ENCODE assay signal across 21 cellular contexts in the genomic region with DNA sequence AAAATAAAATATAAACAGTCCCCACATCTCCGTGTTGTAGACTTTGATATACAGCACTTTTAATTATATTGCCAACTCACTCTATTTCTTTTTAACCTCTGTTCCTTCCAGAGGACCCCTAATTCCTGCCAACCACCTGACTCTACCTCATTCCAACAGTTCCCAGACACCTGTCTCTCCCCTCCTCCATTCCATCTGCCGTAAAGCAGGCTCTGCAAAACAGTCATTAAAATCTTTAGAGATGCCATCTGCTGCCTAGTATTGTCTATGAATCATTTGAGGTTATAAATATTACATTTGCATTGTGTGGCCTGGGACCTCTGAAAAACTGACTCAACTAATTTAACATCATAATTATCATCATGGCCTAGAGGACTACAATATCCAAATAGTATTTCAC.
A peak's percentile ranks its signal among the peaks of the same experiment; 100 is the strongest.
DNase-seq lines count a peak whose midpoint lies in the region; ATAC-seq and TF ChIP-seq lines count a peak whose summit lies in the region.
"Had no signal": no experiment of that assay in that cellular context is flagged by ENCODE, and none has a peak within 500 bp of the region (broad histone marks: within the 10 kb centered on the region; RNA-seq: fewer than 3 reads in every experiment).

No MANE protein-coding gene starts in this region.

- H3K9ac ChIP-seq in HCT116 (ENCODE audit: low read length) = no peak overlapping the region
- H3K9ac ChIP-seq: BLaER1 treated with 17β-estradiol and CSF1 and Interleukin-3, amounts not matched to agents 10 nM and 100 nM had no signal

- peaks cover 43% of the 10 kb centered on the region for H3K4me1 Mint-ChIP-seq in chondrocyte (ENCODE audit: low read depth)
- no peaks in the 10 kb centered on the region for H3K4me1 Mint-ChIP-seq in CD4-positive, alpha-beta memory T cell
- H3K4me1 Mint-ChIP-seq in naive thymus-derived CD4-positive, alpha-beta T cell = no peaks in the 10 kb centered on the region
- H3K4me1 Mint-ChIP-seq: activated B cell treated with CpG ODN at 0.5 μM for 24 hours; activated naive CD4-positive, alpha-beta T cell treated with anti-CD3 and anti-CD28 coated beads, Interleukin-2, amount 50 U/mL, for 24 hours; IgD-negative memory B cell had no signal

- peak overlapping the region; percentile 11 for H2AFZ ChIP-seq in HCT116 (ENCODE audit: low read depth, low read length, poor library complexity, severe bottlenecking)

- H3K9me3 Mint-ChIP-seq in chondrocyte (ENCODE audit: low read depth) = peaks cover under 1% of the 10 kb centered on the region
- H3K9me3 Mint-ChIP-seq in CD4-positive, alpha-beta memory T cell = peaks cover 0 to 4% (median 0%) of the 10 kb centered on the region in 8 donors
- H3K9me3 Mint-ChIP-seq in naive thymus-derived CD4-positive, alpha-beta T cell = no peaks in the 10 kb centered on the region
- H3K9me3 Mint-ChIP-seq: activated B cell treated with CpG ODN at 0.5 μM for 24 hours; activated naive CD4-positive, alpha-beta T cell treated with anti-CD3 and anti-CD28 coated beads, Interleukin-2, amount 50 U/mL, for 24 hours had no signal

- no peaks in the 10 kb centered on the region for H3K27me3 ChIP-seq in HCT116 (ENCODE audit: insufficient read depth, low read length)
- no peaks in the 10 kb centered on the region for H3K27me3 ChIP-seq in CD4-positive, alpha-beta memory T cell (ENCODE audit: insufficient read depth, low read length)
- H3K27me3 ChIP-seq in naive thymus-derived CD4-positive, alpha-beta T cell (ENCODE audit: control insufficient read depth in 2 of 2, insufficient read depth in 2 of 2, low read length in 2 of 2) = no peaks in the 10 kb centered on the region
- H3K27me3 ChIP-seq: BLaER1 treated with 17β-estradiol and CSF1 and Interleukin-3, amounts not matched to agents 10 nM and 100 nM; cardiac muscle cell; dorsolateral prefrontal cortex had no signal

- CTCF ChIA-PET in HCT116 (lab: Charles Lee) = interaction anchor here (1.3 kb wide), 1 partner anchor 353 kb away, joined by 9 read pairs; no protein-coding TSS in a partner anchor
- CTCF ChIA-PET in CD4-positive, alpha-beta memory T cell (lab: Charles Lee; ENCODE audit: partially characterized antibody) = interaction anchor here (2.2 kb wide), 1 partner anchor 24 kb away, joined by 7 read pairs; no protein-coding TSS in a partner anchor
- CTCF ChIA-PET in naive thymus-derived CD4-positive, alpha-beta T cell (lab: Charles Lee) = interaction anchor here (0.6 to 0.7 kb wide), 2 partner anchors 118 to 1181 kb away, joined by 3 read pairs; no protein-coding TSS in a partner anchor

- TF ChIP-seq CTCF in HCT116 (IDR thresholded peaks at IDR 0.05 in 2 of 3, conservative IDR thresholded peaks at IDR 0.05 in 1 of 3; ENCODE audit: borderline replicate concordance in 1 of 3, insufficient read depth in 1 of 3, low read depth in 2 of 3, low read length in 2 of 3) (no peak), chondrocyte (IDR thresholded peaks at IDR 0.05) (peak; percentile 36)

- no peaks in the 10 kb centered on the region for H3K27me3 Mint-ChIP-seq in chondrocyte (ENCODE audit: low read depth)
- peaks cover 5 to 6% of the 10 kb centered on the region in 2 donors for H3K27me3 Mint-ChIP-seq in CD4-positive, alpha-beta memory T cell
- H3K27me3 Mint-ChIP-seq in naive thymus-derived CD4-positive, alpha-beta T cell = peaks cover 0 to 37% (median 17%) of the 10 kb centered on the region in 5 donors
- H3K27me3 Mint-ChIP-seq: IgD-negative memory B cell had no signal

- H3K4me3 Mint-ChIP-seq in chondrocyte (ENCODE audit: unreplicated experiment) = no peak overlapping the region
- no peak overlapping the region for H3K4me3 Mint-ChIP-seq in CD4-positive, alpha-beta memory T cell
- H3K4me3 Mint-ChIP-seq in naive thymus-derived CD4-positive, alpha-beta T cell = no peak overlapping the region
- H3K4me3 Mint-ChIP-seq: activated B cell treated with CpG ODN at 0.5 μM for 24 hours; activated naive CD4-positive, alpha-beta T cell treated with anti-CD3 and anti-CD28 coated beads, Interleukin-2, amount 50 U/mL, for 24 hours; IgD-negative memory B cell had no signal

- no peaks in the 10 kb centered on the region for H3K36me3 ChIP-seq in HCT116 (ENCODE audit: control insufficient read depth in 1 of 2, insufficient read depth in 2 of 2, low read length in 2 of 2)
- no peaks in the 10 kb centered on the region for H3K36me3 ChIP-seq in CD4-positive, alpha-beta memory T cell (ENCODE audit: insufficient read depth, low read length)
- no peaks in the 10 kb centered on the region for H3K36me3 ChIP-seq in naive thymus-derived CD4-positive, alpha-beta T cell (ENCODE audit: control insufficient read depth in 2 of 3, insufficient read depth in 3 of 3, low read length in 3 of 3)
- H3K36me3 ChIP-seq: BLaER1 treated with 17β-estradiol and CSF1 and Interleukin-3, amounts not matched to agents 10 nM and 100 nM; cardiac muscle cell; prostate gland had no signal

- BruUV-seq in HCT116 (replicated peaks; lab: Mats Ljungman, UMichigan) = no TSS peak

- no peak overlapping the region for H3K4me3 ChIP-seq in HCT116 (replicated peaks in 1 of 2; ENCODE audit: low read depth in 1 of 2, low read length in 2 of 2)
- no peak overlapping the region for H3K4me3 ChIP-seq in CD4-positive, alpha-beta memory T cell (ENCODE audit: low read length in 2 of 2)
- no peak overlapping the region for H3K4me3 ChIP-seq in naive thymus-derived CD4-positive, alpha-beta T cell (ENCODE audit: low read length)
- H3K4me3 ChIP-seq: BLaER1 treated with 17β-estradiol and CSF1 and Interleukin-3, amounts not matched to agents 10 nM and 100 nM; cardiac muscle cell; dorsolateral prefrontal cortex; lung; prostate gland had no signal

- no peak overlapping the region for H3K27ac ChIP-seq in HCT116 (ENCODE audit: low read depth, low read length)
- no peak overlapping the region for H3K27ac ChIP-seq in CD4-positive, alpha-beta memory T cell (ENCODE audit: low read depth, low read length)
- no peak overlapping the region for H3K27ac ChIP-seq in naive thymus-derived CD4-positive, alpha-beta T cell (ENCODE audit: low read depth, low read length)
- H3K27ac ChIP-seq: BLaER1 treated with 17β-estradiol and CSF1 and Interleukin-3, amounts not matched to agents 10 nM and 100 nM; cardiac muscle cell; dorsolateral prefrontal cortex; prostate gland had no signal

- ATAC-seq in HCT116 = no peak
- no peak for ATAC-seq in naive thymus-derived CD4-positive, alpha-beta T cell
- ATAC-seq: Right ventricle myocardium inferior had no signal

- H3K4me1 ChIP-seq in HCT116 (ENCODE audit: control insufficient read depth in 1 of 2, insufficient read depth in 2 of 2, low read length in 2 of 2) = no peaks in the 10 kb centered on the region
- no peaks in the 10 kb centered on the region for H3K4me1 ChIP-seq in CD4-positive, alpha-beta memory T cell (ENCODE audit: insufficient read depth, low read length)
- no peaks in the 10 kb centered on the region for H3K4me1 ChIP-seq in naive thymus-derived CD4-positive, alpha-beta T cell (ENCODE audit: control insufficient read depth in 2 of 2, insufficient read depth in 2 of 2, low read length in 2 of 2)
- H3K4me1 ChIP-seq: BLaER1 treated with 17β-estradiol and CSF1 and Interleukin-3, amounts not matched to agents 10 nM and 100 nM; prostate gland had no signal

- no peaks in the 10 kb centered on the region for H3K9me3 ChIP-seq in HCT116 (ENCODE audit: control insufficient read depth in 1 of 2, insufficient read depth in 1 of 2, low read depth in 1 of 2, low read length in 2 of 2)
- no peaks in the 10 kb centered on the region for H3K9me3 ChIP-seq in CD4-positive, alpha-beta memory T cell (ENCODE audit: control insufficient read depth in 1 of 2, low read length in 2 of 2)
- H3K9me3 ChIP-seq in naive thymus-derived CD4-positive, alpha-beta T cell (ENCODE audit: control insufficient read depth in 2 of 3, low read length in 3 of 3) = no peaks in the 10 kb centered on the region
- H3K9me3 ChIP-seq: BLaER1 treated with 17β-estradiol and CSF1 and Interleukin-3, amounts not matched to agents 10 nM and 100 nM; prostate gland had no signal

- no peak for TF ChIP-seq POLR2A in HCT116 (IDR thresholded peaks at IDR 0.05; ENCODE audit: borderline replicate concordance, extremely low read depth, insufficient read depth, insufficient read length)

- POLR2A ChIA-PET in HCT116 (lab: Charles Lee) = no interaction called here
- POLR2A ChIA-PET in CD4-positive, alpha-beta memory T cell (lab: Charles Lee; ENCODE audit: partially characterized antibody) = no interaction called here
- POLR2A ChIA-PET in naive thymus-derived CD4-positive, alpha-beta T cell (lab: Charles Lee) = no interaction called here

- intact Hi-C loops in HCT116 (cut with micrococcal nuclease) = no loop called here
- intact Hi-C loops in CD4-positive, alpha-beta memory T cell (cut with micrococcal nuclease) = no loop called here
- intact Hi-C loops in naive thymus-derived CD4-positive, alpha-beta T cell (cut with micrococcal nuclease) = no loop called here

- H3K9me2 ChIP-seq in HCT116 (ENCODE audit: insufficient read depth) = no peaks in the 10 kb centered on the region

- H3K4me2 ChIP-seq in HCT116 (ENCODE audit: low read length) = no peak overlapping the region
- H3K4me2 ChIP-seq: BLaER1 treated with 17β-estradiol and CSF1 and Interleukin-3, amounts not matched to agents 10 nM and 100 nM had no signal

- H3K36me3 Mint-ChIP-seq in chondrocyte (ENCODE audit: low read depth) = no peaks in the 10 kb centered on the region
- H3K36me3 Mint-ChIP-seq in CD4-positive, alpha-beta memory T cell = no peaks in the 10 kb centered on the region
- H3K36me3 Mint-ChIP-seq in naive thymus-derived CD4-positive, alpha-beta T cell = no peaks in the 10 kb centered on the region
- H3K36me3 Mint-ChIP-seq: activated naive CD4-positive, alpha-beta T cell treated with anti-CD3 and anti-CD28 coated beads, Interleukin-2, amount 50 U/mL, for 24 hours; IgD-negative memory B cell had no signal

- DNase-seq in D341Med (ENCODE audit: low spot score) (peak; percentile 40), HCT116 (ENCODE audit: low read depth, low spot score) (no peak), NCI-H524 (lab: John Stamatoyannopoulos, UW) (peak; percentile 71 to 87), chondrocyte (ENCODE audit: low spot score) (no peak), GM19240 (ENCODE audit: insufficient read length, low spot score) (no peak)
- DNase-seq in CD4-positive, alpha-beta memory T cell = no peak
- no peak for DNase-seq in NK-92 treated with Interleukin-12 subunit alpha and Interleukin-12 subunit beta, amount 100 ng/mL, for 24 hours (lab: John Stamatoyannopoulos, UW)
- no peak for DNase-seq in naive thymus-derived CD4-positive, alpha-beta T cell
- DNase-seq: activated B cell treated with CpG ODN at 0.5 μM for 24 hours; kidney glomerular epithelial cell; NCI-H1436 treated with DMSO at 0.1 percent for 48 hours; stimulated activated CD8-positive, alpha-beta memory T cell treated with anti-CD3 and anti-CD28 coated beads, Interleukin-4, amount 100 ng/mL, for 48 hours; trophoblast cell had no signal

- H4K20me1 ChIP-seq in HCT116 (ENCODE audit: insufficient read depth) = no peaks in the 10 kb centered on the region
- H4K20me1 ChIP-seq: BLaER1 treated with 17β-estradiol and CSF1 and Interleukin-3, amounts not matched to agents 10 nM and 100 nM had no signal

- no peaks in the 10 kb centered on the region for H3K79me2 ChIP-seq in HCT116 (ENCODE audit: insufficient read depth, low read length)

- peak overlapping the region; percentile 9 for H3K27ac Mint-ChIP-seq in chondrocyte (ENCODE audit: unreplicated experiment)
- no peak overlapping the region for H3K27ac Mint-ChIP-seq in CD4-positive, alpha-beta memory T cell
- H3K27ac Mint-ChIP-seq in naive thymus-derived CD4-positive, alpha-beta T cell = no peak overlapping the region
- H3K27ac Mint-ChIP-seq: activated B cell treated with CpG ODN at 0.5 μM for 24 hours; activated naive CD4-positive, alpha-beta T cell treated with anti-CD3 and anti-CD28 coated beads, Interleukin-2, amount 50 U/mL, for 24 hours; IgD-negative memory B cell had no signal

- no peak for TF ChIP-seq RAD21 in HCT116 (IDR thresholded peaks at IDR 0.05; ENCODE audit: low read depth)

- RAD21 ChIA-PET in HCT116 (lab: Charles Lee; ENCODE audit: low non-redundant PET in 1 of 2, low total read pairs in 2 of 2, uncharacterized antibody in 2 of 2, unreplicated experiment in 2 of 2) = no interaction called here

Comparison
In these comparisons a context has a peak if more than half of its experiments do, and no peak if none do; other contexts are left out.
1. DNase-seq: peak in D341Med (single experiment) and NCI-H524 (2 of 2); none in HCT116 (single experiment), chondrocyte (single experiment), CD4-positive, alpha-beta memory T cell (0 of 5), NK-92 treated with Interleukin-12 subunit alpha and Interleukin-12 subunit beta, amount 100 ng/mL, for 24 hours (single experiment), GM19240 (single experiment) and naive thymus-derived CD4-positive, alpha-beta T cell (0 of 9).